In genomic region chr5:139395844-139396640, GRCh38 we compare ENCODE assay signal across 12 cellular contexts. TPM values are rescaled to one million over a fixed set of nuclear protein-coding genes. Genes with fewer than 3 reads are reported as not detected.
DNase-seq lines count a peak whose midpoint lies in the region; ATAC-seq and FAIRE-seq lines count a peak whose summit lies in the region.
"Had no signal": no experiment of that assay in that cellular context is flagged by ENCODE, and none has a peak within 500 bp of the region (broad histone marks: within the 10 kb centered on the region; RNA-seq: fewer than 3 reads in every experiment).

No MANE protein-coding gene starts in this region.

- H3K27me3 Mint-ChIP-seq in T-helper 17 cell = no peaks in the 10 kb centered on the region
- H3K27me3 Mint-ChIP-seq in memory B cell = no peaks in the 10 kb centered on the region

- H3K4me3 Mint-ChIP-seq in T-helper 17 cell = peak overlapping the region; percentile 72
- peak overlapping the region; percentile 7 for H3K4me3 Mint-ChIP-seq in memory B cell

- H3K36me3 ChIP-seq in BLaER1 treated with 17β-estradiol and CSF1 and Interleukin-3, amounts not matched to agents 10 nM and 100 nM = peaks cover 0 to 28% (median 23%) of the 10 kb centered on the region in 11 experiments; a peak in 15 of 22 replicates

- H3K9me3 ChIP-seq in BLaER1 treated with 17β-estradiol and CSF1 and Interleukin-3, amounts not matched to agents 10 nM and 100 nM (replicated peaks in 1 of 11) = no peaks in the 10 kb centered on the region
- H3K9me3 ChIP-seq in T-helper 17 cell (ENCODE audit: control insufficient read depth, low read length, poor library complexity, severe bottlenecking) = no peaks in the 10 kb centered on the region
- H3K9me3 ChIP-seq: mucosa of descending colon had no signal

- H3K27ac Mint-ChIP-seq in T-helper 17 cell (no peak overlapping the region), memory B cell (peak overlapping the region; percentile 30)

- no peak for DNase-seq in GM18507 (ENCODE audit: extremely low spot score, insufficient read length, low read depth)
- DNase-seq in T-helper 17 cell = no peak
- DNase-seq in memory B cell (ENCODE audit: low spot score in 2 of 2) = no peak
- no peak for DNase-seq in NCI-H2171 treated with DMSO at 0.1 percent for 48 hours (lab: John Stamatoyannopoulos, UW)
- no peak for DNase-seq in DMS79 treated with DMSO at 0.1 percent for 48 hours (lab: John Stamatoyannopoulos, UW)
- no peak for DNase-seq in SIG-M5 treated with dmso at 0.1 percent for 504 hours (lab: John Stamatoyannopoulos, UW; ENCODE audit: unreplicated experiment)
- DNase-seq: DMS153, GOT3, mucosa of descending colon had no signal

- peak overlapping the region; percentile 6 to 98 (median 95); a peak in 17 of 22 replicates for H3K9ac ChIP-seq in BLaER1 treated with 17β-estradiol and CSF1 and Interleukin-3, amounts not matched to agents 10 nM and 100 nM

- H3K9me3 Mint-ChIP-seq in memory B cell = no peaks in the 10 kb centered on the region

- H3K27me3 ChIP-seq in BLaER1 treated with 17β-estradiol and CSF1 and Interleukin-3, amounts not matched to agents 10 nM and 100 nM = no peaks in the 10 kb centered on the region

- H3K4me3 ChIP-seq in BLaER1 treated with 17β-estradiol and CSF1 and Interleukin-3, amounts not matched to agents 10 nM and 100 nM = peak overlapping the region in 5 of 10 experiments; percentile 73 to 86 (median 79); a peak in 8 of 20 replicates
- H3K4me3 ChIP-seq: mucosa of descending colon had no signal

- peak; percentile 38 for FAIRE-seq in GM18507 (lab: Jason Lieb, UNC)
- FAIRE-seq: TTC549 had no signal

- no peaks in the 10 kb centered on the region for H3K36me3 Mint-ChIP-seq in T-helper 17 cell (ENCODE audit: low read depth)
- peaks cover 6% of the 10 kb centered on the region for H3K36me3 Mint-ChIP-seq in memory B cell

- H3K4me2 ChIP-seq in BLaER1 treated with 17β-estradiol and CSF1 and Interleukin-3, amounts not matched to agents 10 nM and 100 nM = peak overlapping the region; percentile 90 to 99 (median 97)

- peaks cover 45 to 79% (median 58%) of the 10 kb centered on the region in 10 experiments for H3K4me1 ChIP-seq in BLaER1 treated with 17β-estradiol and CSF1 and Interleukin-3, amounts not matched to agents 10 nM and 100 nM

- H3K4me1 Mint-ChIP-seq in T-helper 17 cell (peaks cover 20% of the 10 kb centered on the region), memory B cell (peaks cover 23% of the 10 kb centered on the region)

- ATAC-seq in T-helper 17 cell (no peak), memory B cell (ENCODE audit: low read depth) (no peak), HG03045 (IDR thresholded peaks at IDR 0.05; ENCODE audit: unreplicated experiment) (no peak)
- ATAC-seq: mucosa of descending colon had no signal

- H3K27ac ChIP-seq in BLaER1 treated with 17β-estradiol and CSF1 and Interleukin-3, amounts not matched to agents 10 nM and 100 nM = peak overlapping the region in 7 of 11 experiments; percentile 25 to 100 (median 99); a peak in 6 of 22 replicates

- peaks cover 0 to 31% (median 28%) of the 10 kb centered on the region in 11 experiments; a peak in 18 of 22 replicates for H4K20me1 ChIP-seq in BLaER1 treated with 17β-estradiol and CSF1 and Interleukin-3, amounts not matched to agents 10 nM and 100 nM

RNA-seq across cellular contexts. Expression of gene PROB1, which starts 1.1 kb away (rescaled TPM):
- under 1 TPM; 0.57 to 0.72 TPM for total RNA-seq in T-helper 17 cell

RNA-seq across cellular contexts. Expression of gene MZB1, which starts 6.3 kb away (rescaled TPM):
- 1 to 10 TPM; 2.2 to 3.1 TPM for total RNA-seq in T-helper 17 cell

RNA-seq across cellular contexts. Expression of gene SPATA24, which starts 7.8 kb away (rescaled TPM):
- 1 to 10 TPM; 3.8 to 4.1 TPM for total RNA-seq in T-helper 17 cell

RNA-seq across cellular contexts. Expression of gene SLC23A1, which starts 12.9 kb away (rescaled TPM):
- total RNA-seq in T-helper 17 cell = not detected

RNA-seq across cellular contexts. Expression of gene DNAJC18, which starts 43.3 kb away (rescaled TPM):
- total RNA-seq in T-helper 17 cell = 1 to 10 TPM; 4.0 to 8.7 TPM
